Comparison of ENCODE assay signal across 1 cellular context in the genomic region with DNA sequence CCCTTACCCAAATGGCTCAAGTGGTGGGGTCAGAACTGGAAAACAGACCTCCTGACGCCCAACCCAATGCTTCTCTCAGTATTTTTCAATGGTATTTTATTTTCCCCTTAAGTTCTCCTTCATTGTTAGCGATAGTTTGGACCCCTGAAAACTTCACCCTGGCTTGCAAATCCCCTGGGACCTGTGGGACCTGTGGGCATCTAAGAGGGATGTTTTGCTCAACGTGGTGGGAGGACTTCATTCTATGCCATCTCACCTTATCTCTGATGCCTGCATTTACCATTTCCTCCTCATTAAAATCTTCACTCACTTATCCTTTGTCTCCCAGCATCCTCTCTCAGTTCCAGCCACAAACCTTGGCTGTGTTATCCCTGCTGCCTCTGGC.
TF ChIP-seq lines count a peak whose summit lies in the region.

No MANE protein-coding gene starts in this region.

TF ChIP-seq in IMR-90, 13 proteins besides CTCF, POLR2A, EP300 and RAD21:
- TF ChIP-seq RFX5 (IDR thresholded peaks at IDR 0.05; ENCODE audit: low read depth, low read length) (no peak), CEBPB (IDR thresholded peaks at IDR 0.05; ENCODE audit: low read depth, low read length) (no peak), NFE2L2 (IDR thresholded peaks at IDR 0.05; ENCODE audit: low read depth, low read length) (no peak), MXI1 (IDR thresholded peaks at IDR 0.05; ENCODE audit: borderline replicate concordance, low read depth, low read length) (no peak), FOS (IDR thresholded peaks at IDR 0.05; ENCODE audit: low read depth, low read length) (no peak), SMC3 (IDR thresholded peaks at IDR 0.05; ENCODE audit: low read depth, low read length) (no peak), MAZ (IDR thresholded peaks at IDR 0.05; ENCODE audit: borderline replicate concordance, low read depth, low read length) (no peak), BHLHE40 (IDR thresholded peaks at IDR 0.05; ENCODE audit: low read depth, low read length) (no peak), RCOR1 (IDR thresholded peaks at IDR 0.05; ENCODE audit: insufficient replicate concordance, low read length) (no peak), CHD1 (IDR thresholded peaks at IDR 0.05; ENCODE audit: low read depth, low read length) (no peak), MAFK (IDR thresholded peaks at IDR 0.05; ENCODE audit: low read depth, low read length) (no peak)
- TF ChIP-seq, protein P1, sequence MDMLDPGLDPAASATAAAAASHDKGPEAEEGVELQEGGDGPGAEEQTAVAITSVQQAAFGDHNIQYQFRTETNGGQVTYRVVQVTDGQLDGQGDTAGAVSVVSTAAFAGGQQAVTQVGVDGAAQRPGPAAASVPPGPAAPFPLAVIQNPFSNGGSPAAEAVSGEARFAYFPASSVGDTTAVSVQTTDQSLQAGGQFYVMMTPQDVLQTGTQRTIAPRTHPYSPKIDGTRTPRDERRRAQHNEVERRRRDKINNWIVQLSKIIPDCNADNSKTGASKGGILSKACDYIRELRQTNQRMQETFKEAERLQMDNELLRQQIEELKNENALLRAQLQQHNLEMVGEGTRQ (IDR thresholded peaks at IDR 0.05; ENCODE audit: low read depth, low read length) = no peak
- TF ChIP-seq, protein P2, sequence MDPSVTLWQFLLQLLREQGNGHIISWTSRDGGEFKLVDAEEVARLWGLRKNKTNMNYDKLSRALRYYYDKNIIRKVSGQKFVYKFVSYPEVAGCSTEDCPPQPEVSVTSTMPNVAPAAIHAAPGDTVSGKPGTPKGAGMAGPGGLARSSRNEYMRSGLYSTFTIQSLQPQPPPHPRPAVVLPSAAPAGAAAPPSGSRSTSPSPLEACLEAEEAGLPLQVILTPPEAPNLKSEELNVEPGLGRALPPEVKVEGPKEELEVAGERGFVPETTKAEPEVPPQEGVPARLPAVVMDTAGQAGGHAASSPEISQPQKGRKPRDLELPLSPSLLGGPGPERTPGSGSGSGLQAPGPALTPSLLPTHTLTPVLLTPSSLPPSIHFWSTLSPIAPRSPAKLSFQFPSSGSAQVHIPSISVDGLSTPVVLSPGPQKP (IDR thresholded peaks at IDR 0.05; ENCODE audit: borderline replicate concordance, low read depth, low read length) = no peak
